In genomic region chr13:98372886-98373285, GRCh38 we compare ENCODE assay signal across 16 cellular contexts.
DNase-seq lines count a peak whose midpoint lies in the region; TF ChIP-seq lines count a peak whose summit lies in the region.
"Had no signal": no experiment of that assay in that cellular context is flagged by ENCODE, and none has a peak within 500 bp of the region (broad histone marks: within the 10 kb centered on the region; RNA-seq: fewer than 3 reads in every experiment).

No MANE protein-coding gene starts in this region.

- H4K20me1 ChIP-seq in neural progenitor cell (ENCODE audit: low read depth) (peaks cover 4% of the 10 kb centered on the region), GM23248 (ENCODE audit: insufficient read depth) (no peaks in the 10 kb centered on the region)

- peaks cover 50% of the 10 kb centered on the region for H3K36me3 Mint-ChIP-seq in neural progenitor cell
- H3K36me3 Mint-ChIP-seq in activated T-helper 2 cell treated with anti-CD3 and anti-CD28 coated beads, Interferon-gamma antibody, Interleukin-2, Interleukin-4, amounts not matched to agents 10 μg/mL and 5 μg/mL and 100 μg/mL, durations not matched to agents 14 hours and 24 hours and 36 hours (ENCODE audit: low read depth) = no peaks in the 10 kb centered on the region
- H3K36me3 Mint-ChIP-seq: activated naive CD4-positive, alpha-beta T cell treated with anti-CD3 and anti-CD28 coated beads, Interleukin-2, amount 50 U/mL, for 72 hours had no signal

- no peaks in the 10 kb centered on the region for H3K36me3 ChIP-seq in SJCRH30
- no peaks in the 10 kb centered on the region for H3K36me3 ChIP-seq in neural progenitor cell
- H3K36me3 ChIP-seq in GM23248 (ENCODE audit: low read depth) = no peaks in the 10 kb centered on the region; the same call in 1 of the 2 replicates
- H3K36me3 ChIP-seq: thoracic aorta had no signal

- H3K4me2 ChIP-seq in neural progenitor cell (no peak overlapping the region), GM23248 (ENCODE audit: unreplicated experiment) (no peak overlapping the region)

- H2AFZ ChIP-seq in neural progenitor cell (replicated peaks) = no peak overlapping the region
- H2AFZ ChIP-seq in GM23248 = no peak overlapping the region

- WGBS in GM23248 (ENCODE audit: low coverage in 1 of 2, low lambda C conversion rate in 2 of 2, missing lambda C conversion rate in 2 of 2), 2 experiments = 94 to 98% methylated on average over 8 of the region's 8 CpGs

- no peak overlapping the region for H3K4me3 Mint-ChIP-seq in neural progenitor cell
- H3K4me3 Mint-ChIP-seq in activated T-helper 2 cell treated with anti-CD3 and anti-CD28 coated beads, Interferon-gamma antibody, Interleukin-2, Interleukin-4, amounts not matched to agents 10 μg/mL and 5 μg/mL and 100 μg/mL, durations not matched to agents 14 hours and 24 hours and 36 hours (ENCODE audit: low read depth) = no peak overlapping the region

- DNase-seq in GM04503 (ENCODE audit: low read depth) (peak; percentile 42), SJCRH30 (peak; percentile 10 to 55), fibroblast of villous mesenchyme (ENCODE audit: low read depth) (peak; percentile 69), neural progenitor cell (ENCODE audit: low spot score) (no peak), NCI-H1048 (lab: John Stamatoyannopoulos, UW) (no peak), cerebellum (ENCODE audit: low spot score) (no peak), GM23248 (no peak)
- no peak for DNase-seq in activated T-helper 2 cell treated with anti-CD3 and anti-CD28 coated beads, Interferon-gamma antibody, Interleukin-2, Interleukin-4, amounts not matched to agents 10 μg/mL and 5 μg/mL and 100 μg/mL, durations not matched to agents 14 hours and 24 hours and 36 hours (ENCODE audit: low spot score)
- DNase-seq: activated CD4-positive, alpha-beta T cell treated with anti-CD3 and anti-CD28 coated beads for 48 hours; COR-L47; lower lobe of right lung; Right ventricle myocardium superior; stimulated activated CD4-positive, alpha-beta T cell treated with anti-CD3 and anti-CD28 coated beads, Interleukin-4, amount 100 ng/mL, for 1 hour; T-helper 2 cell had no signal

- no peaks in the 10 kb centered on the region for H3K27me3 ChIP-seq in SJCRH30
- H3K27me3 ChIP-seq in neural progenitor cell = no peaks in the 10 kb centered on the region
- no peaks in the 10 kb centered on the region for H3K27me3 ChIP-seq in GM23248 (replicated peaks; ENCODE audit: insufficient read depth)

- H3K4me3 ChIP-seq in SJCRH30 (no peak overlapping the region), fibroblast of villous mesenchyme (ENCODE audit: low read depth, low read length) (no peak overlapping the region), neural progenitor cell (no peak overlapping the region), GM23248 (no peak overlapping the region)
- H3K4me3 ChIP-seq: lower lobe of right lung, thoracic aorta had no signal

- H3K4me1 ChIP-seq in SJCRH30 (peaks cover 4% of the 10 kb centered on the region), neural progenitor cell (peaks cover 24% of the 10 kb centered on the region), GM23248 (ENCODE audit: insufficient read depth) (peaks cover 17% of the 10 kb centered on the region)

- H3K9me3 ChIP-seq in SJCRH30 (replicated peaks) (peaks cover 7% of the 10 kb centered on the region; the same call in 1 of the 2 replicates), neural progenitor cell (ENCODE audit: low read depth) (no peaks in the 10 kb centered on the region), GM23248 (ENCODE audit: low read depth) (no peaks in the 10 kb centered on the region)

- peak overlapping the region; percentile 12 for H3K27ac Mint-ChIP-seq in neural progenitor cell
- H3K27ac Mint-ChIP-seq in activated T-helper 2 cell treated with anti-CD3 and anti-CD28 coated beads, Interferon-gamma antibody, Interleukin-2, Interleukin-4, amounts not matched to agents 10 μg/mL and 5 μg/mL and 100 μg/mL, durations not matched to agents 14 hours and 24 hours and 36 hours = no peak overlapping the region
- H3K27ac Mint-ChIP-seq: activated naive CD4-positive, alpha-beta T cell treated with anti-CD3 and anti-CD28 coated beads, Interleukin-2, amount 50 U/mL, for 72 hours had no signal

- no peak overlapping the region for H3K9ac ChIP-seq in neural progenitor cell
- H3K9ac ChIP-seq in GM23248 = no peak overlapping the region

- H3K27ac ChIP-seq in SJCRH30 (no peak overlapping the region), neural progenitor cell (no peak overlapping the region), GM23248 (no peak overlapping the region)
- H3K27ac ChIP-seq: lower lobe of right lung, thoracic aorta had no signal

- peaks cover 23% of the 10 kb centered on the region for H3K4me1 Mint-ChIP-seq in neural progenitor cell
- no peaks in the 10 kb centered on the region for H3K4me1 Mint-ChIP-seq in activated T-helper 2 cell treated with anti-CD3 and anti-CD28 coated beads, Interferon-gamma antibody, Interleukin-2, Interleukin-4, amounts not matched to agents 10 μg/mL and 5 μg/mL and 100 μg/mL, durations not matched to agents 14 hours and 24 hours and 36 hours (ENCODE audit: low read depth)

- TF ChIP-seq CTCF in fibroblast of villous mesenchyme (IDR thresholded peaks at IDR 0.05; ENCODE audit: insufficient read depth, low read depth, low read length) (no peak), neural progenitor cell (IDR thresholded peaks at IDR 0.05) (no peak)

- H3F3A ChIP-seq in neural progenitor cell (ENCODE audit: low read depth) (peaks cover 2% of the 10 kb centered on the region), GM23248 (ENCODE audit: insufficient read depth) (peaks cover 19% of the 10 kb centered on the region)

- intact Hi-C loops in activated T-helper 2 cell treated with anti-CD3 and anti-CD28 coated beads, Interferon-gamma antibody, Interleukin-2, Interleukin-4, amounts not matched to agents 10 μg/mL and 5 μg/mL and 100 μg/mL, durations not matched to agents 14 hours and 24 hours and 36 hours (cut with micrococcal nuclease) = no loop called here

- H3K9me3 Mint-ChIP-seq in neural progenitor cell = peaks cover 18% of the 10 kb centered on the region
- H3K9me3 Mint-ChIP-seq in activated T-helper 2 cell treated with anti-CD3 and anti-CD28 coated beads, Interferon-gamma antibody, Interleukin-2, Interleukin-4, amounts not matched to agents 10 μg/mL and 5 μg/mL and 100 μg/mL, durations not matched to agents 14 hours and 24 hours and 36 hours = peaks cover 5% of the 10 kb centered on the region

- peaks cover 4% of the 10 kb centered on the region for H3K27me3 Mint-ChIP-seq in neural progenitor cell (ENCODE audit: insufficient read depth, low read depth)
- H3K27me3 Mint-ChIP-seq in activated T-helper 2 cell treated with anti-CD3 and anti-CD28 coated beads, Interferon-gamma antibody, Interleukin-2, Interleukin-4, amounts not matched to agents 10 μg/mL and 5 μg/mL and 100 μg/mL, durations not matched to agents 14 hours and 24 hours and 36 hours (ENCODE audit: low read depth) = no peaks in the 10 kb centered on the region

- in situ Hi-C loops in GM23248 (cut with MboI) = no loop called here

- H3K79me2 ChIP-seq in neural progenitor cell (ENCODE audit: low read depth) = no peaks in the 10 kb centered on the region
- H3K79me2 ChIP-seq in GM23248 (ENCODE audit: insufficient read depth) = peaks cover 40% of the 10 kb centered on the region

- no peaks in the 10 kb centered on the region for H3K9me2 ChIP-seq in GM23248 (ENCODE audit: insufficient read depth)

Comparison
In these comparisons a context has a peak if more than half of its experiments do, and no peak if none do; other contexts are left out.
1. DNase-seq: peak in GM04503 (single experiment), SJCRH30 (2 of 2) and fibroblast of villous mesenchyme (single experiment); none in neural progenitor cell (single experiment), NCI-H1048 (single experiment), cerebellum (single experiment), GM23248 (single experiment) and activated T-helper 2 cell treated with anti-CD3 and anti-CD28 coated beads, Interferon-gamma antibody, Interleukin-2, Interleukin-4, amounts not matched to agents 10 μg/mL and 5 μg/mL and 100 μg/mL, durations not matched to agents 14 hours and 24 hours and 36 hours (single experiment).